ENCODE assay signal across 16 cellular contexts in the genomic region with DNA sequence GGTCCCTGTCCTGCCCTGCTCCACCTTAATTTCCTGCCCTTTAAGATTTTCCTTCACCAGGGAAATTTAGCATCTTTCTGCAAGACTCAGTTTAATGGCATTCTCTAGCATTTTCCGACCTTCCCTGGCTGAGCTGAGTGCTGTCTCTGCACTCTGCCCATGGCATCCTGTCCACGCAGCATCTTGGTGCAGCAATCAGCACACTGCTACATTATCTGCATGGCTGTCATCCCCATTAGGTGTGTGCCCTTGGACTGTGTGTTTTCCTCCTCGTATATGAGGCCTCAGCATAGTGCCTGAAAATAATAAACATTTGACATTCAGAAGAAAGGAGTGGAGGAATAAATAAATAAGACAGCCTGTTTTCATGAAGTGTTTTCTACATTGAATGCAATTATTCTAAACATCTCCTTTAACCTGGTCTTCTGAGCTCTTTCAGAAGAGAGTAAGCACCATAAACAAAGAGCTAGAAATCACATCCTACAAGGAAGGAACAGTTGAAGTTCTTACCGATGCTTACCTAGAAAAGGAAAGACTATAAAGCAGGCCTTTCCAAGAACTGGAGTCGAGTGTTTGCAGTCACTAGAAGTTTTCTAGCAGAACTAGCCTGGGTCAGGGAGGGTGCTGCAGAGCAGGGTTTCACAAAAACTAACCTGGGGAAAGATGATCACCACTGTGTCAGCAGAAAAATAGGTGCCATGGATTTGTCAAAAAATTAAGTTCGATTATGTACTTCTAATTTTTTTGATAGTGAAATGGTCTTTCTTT.
DNase-seq lines count a peak whose midpoint lies in the region; ATAC-seq and TF ChIP-seq lines count a peak whose summit lies in the region.
"Had no signal": no experiment of that assay in that cellular context is flagged by ENCODE, and none has a peak within 500 bp of the region (broad histone marks: within the 10 kb centered on the region; RNA-seq: fewer than 3 reads in every experiment).

No MANE protein-coding gene starts in this region.

- peak overlapping the region; percentile 2 to 56 (median 54); a peak in 2 of 7 replicates for H3K27ac Mint-ChIP-seq in H9
- H3K27ac Mint-ChIP-seq in natural killer cell treated with Interleukin-12 subunit alpha and Interleukin-12 subunit beta and Interleukin-15 and Interleukin-18, amount 100 ng/mL, for 72 hours = peak overlapping the region; percentile 64 to 89
- H3K27ac Mint-ChIP-seq: activated B cell treated with CpG ODN at 0.5 μM for 24 hours had no signal

- H3K4me3 ChIP-seq in SK-N-MC = no peak overlapping the region
- no peak overlapping the region for H3K4me3 ChIP-seq in cardiac muscle cell
- no peak overlapping the region for H3K4me3 ChIP-seq in esophagus muscularis mucosa
- H3K4me3 ChIP-seq in dorsolateral prefrontal cortex = no peak overlapping the region
- H3K4me3 ChIP-seq: MG63, psoas muscle, thyroid gland had no signal

- no peak overlapping the region for H4K91ac ChIP-seq in H9 (ENCODE audit: insufficient read length, low read depth, low read length)

- H3K79me2 ChIP-seq in H9 (ENCODE audit: insufficient read depth, low read length) = no peaks in the 10 kb centered on the region; the same call in 1 of the 2 replicates

- H4K8ac ChIP-seq in H9 (replicated peaks; ENCODE audit: insufficient read length, low read depth, low read length) = no peak overlapping the region

- no peak for TF ChIP-seq EP300 in esophagus muscularis mucosa (IDR thresholded peaks at IDR 0.05)

- H2AFZ ChIP-seq in H9 (ENCODE audit: low read length) = no peak overlapping the region

- H3K27ac ChIP-seq in H9 (ENCODE audit: insufficient read length, low read depth, low read length) = no peak overlapping the region
- H3K27ac ChIP-seq in SK-N-MC = peak overlapping the region; percentile 53; the same call in 1 of the 2 replicates
- peak overlapping the region; percentile 88 for H3K27ac ChIP-seq in cardiac muscle cell
- no peak overlapping the region for H3K27ac ChIP-seq in esophagus muscularis mucosa (replicated peaks in 1 of 4)
- H3K27ac ChIP-seq in dorsolateral prefrontal cortex = no peak overlapping the region
- H3K27ac ChIP-seq: brain microvascular endothelial cell, C4-2B, psoas muscle, thyroid gland had no signal

- H3K36me3 ChIP-seq in SK-N-MC (ENCODE audit: insufficient read depth, low read length) (no peaks in the 10 kb centered on the region), cardiac muscle cell (no peaks in the 10 kb centered on the region), esophagus muscularis mucosa (no peaks in the 10 kb centered on the region)
- H3K36me3 ChIP-seq: brain microvascular endothelial cell, thyroid gland had no signal

- no peak overlapping the region for H2BK20ac ChIP-seq in H9 (ENCODE audit: low read depth, low read length, poor library complexity, severe bottlenecking)

- H3K9ac ChIP-seq in H9 (ENCODE audit: extremely low read depth, insufficient read length, low read length) (no peak overlapping the region), SK-N-MC (ENCODE audit: insufficient read length) (no peak overlapping the region)

- no peaks in the 10 kb centered on the region for H3K9me3 Mint-ChIP-seq in H9
- no peaks in the 10 kb centered on the region for H3K9me3 Mint-ChIP-seq in natural killer cell treated with Interleukin-12 subunit alpha and Interleukin-12 subunit beta and Interleukin-15 and Interleukin-18, amount 100 ng/mL, for 72 hours
- H3K9me3 Mint-ChIP-seq: activated B cell treated with CpG ODN at 0.5 μM for 24 hours, endodermal cell had no signal

- H3K4me1 ChIP-seq in H9 (ENCODE audit: insufficient read depth, low read length) (peaks cover 2% of the 10 kb centered on the region; the same call in 1 of the 2 replicates), cardiac muscle cell (ENCODE audit: low read depth) (peaks cover 70% of the 10 kb centered on the region), esophagus muscularis mucosa (peaks cover 84 to 99% (median 93%) of the 10 kb centered on the region in 4 donors)

- no peak overlapping the region for H3K4ac ChIP-seq in H9 (ENCODE audit: low read depth, low read length)

- H3K9me3 ChIP-seq in H9 (ENCODE audit: control insufficient read depth, low read depth, low read length) (no peaks in the 10 kb centered on the region), SK-N-MC (ENCODE audit: low read depth, low read length) (no peaks in the 10 kb centered on the region; the same call in 1 of the 2 replicates), cardiac muscle cell (ENCODE audit: low read depth) (no peaks in the 10 kb centered on the region), esophagus muscularis mucosa (no peaks in the 10 kb centered on the region)
- H3K9me3 ChIP-seq: MG63, psoas muscle, thyroid gland had no signal

- no peak overlapping the region for H3T11ph ChIP-seq in H9 (ENCODE audit: low read length)

- intact Hi-C loops in esophagus muscularis mucosa (cut with DNase I) (no loop called here), dorsolateral prefrontal cortex (cut with DNase I) (no loop called here)

- no peak overlapping the region for H2BK15ac ChIP-seq in H9 (ENCODE audit: low read depth, low read length)

- no peak overlapping the region for H4K5ac ChIP-seq in H9 (ENCODE audit: insufficient read length, low read depth, low read length)

- no CpG with 5 or more reads among the region's 6 CpGs for WGBS in H9 (ENCODE audit: extremely low coverage, insufficient read length, low lambda C conversion rate)
- WGBS in esophagus muscularis mucosa = 63% methylated on average over 6 of the region's 6 CpGs

- no peak for TF ChIP-seq POLR2A in esophagus muscularis mucosa (IDR thresholded peaks at IDR 0.05; ENCODE audit: low read depth)

- no peaks in the 10 kb centered on the region for H4K20me1 ChIP-seq in H9 (ENCODE audit: control insufficient read depth, insufficient read depth, insufficient read length)

- no peak overlapping the region for H3K56ac ChIP-seq in H9 (ENCODE audit: insufficient read length, low read depth, low read length)

- no peak overlapping the region for H3K18ac ChIP-seq in H9 (ENCODE audit: insufficient read length, low read depth, low read length)

- H2BK12ac ChIP-seq in H9 (ENCODE audit: insufficient read length, low read depth, low read length) = no peak overlapping the region

- no peaks in the 10 kb centered on the region for H3K23me2 ChIP-seq in H9 (ENCODE audit: insufficient read length, low read depth, low read length, poor library complexity, severe bottlenecking)

- no peak overlapping the region for H3K4me2 ChIP-seq in H9 (ENCODE audit: insufficient read depth, insufficient read length, low read length)

- DNase-seq in H9 (no peak), SK-N-MC (ENCODE audit: low read depth, low spot score) (no peak), cardiac muscle cell (ENCODE audit: low read depth in 1 of 2, low spot score in 1 of 2) (peak in 1 of 2 donors; percentile 78), esophagus muscularis mucosa (ENCODE audit: extremely low spot score) (no peak), dorsolateral prefrontal cortex (no peak)
- DNase-seq in natural killer cell treated with Interleukin-12 subunit alpha and Interleukin-12 subunit beta and Interleukin-15 and Interleukin-18, amount 100 ng/mL, for 72 hours (ENCODE audit: low spot score) = no peak
- DNase-seq: activated B cell treated with CpG ODN at 0.5 μM for 24 hours, MG63, NCI-H187 treated with DMSO at 0.1 percent for 48 hours, NCI-H524 treated with DMSO at 0.1 percent for 48 hours, psoas muscle, thyroid gland had no signal

- no peak overlapping the region for H3K23ac ChIP-seq in H9 (ENCODE audit: insufficient read length, low read depth, low read length)

- H3K27me3 ChIP-seq in H9 (ENCODE audit: insufficient read depth, low read length) (no peaks in the 10 kb centered on the region), cardiac muscle cell (no peaks in the 10 kb centered on the region), esophagus muscularis mucosa (no peaks in the 10 kb centered on the region), dorsolateral prefrontal cortex (no peaks in the 10 kb centered on the region)
- H3K27me3 ChIP-seq: brain microvascular endothelial cell, MG63, thyroid gland had no signal

- no peak overlapping the region for H3K4me3 Mint-ChIP-seq in H9
- peak overlapping the region; percentile 54 for H3K4me3 Mint-ChIP-seq in natural killer cell treated with Interleukin-12 subunit alpha and Interleukin-12 subunit beta and Interleukin-15 and Interleukin-18, amount 100 ng/mL, for 72 hours
- H3K4me3 Mint-ChIP-seq: activated B cell treated with CpG ODN at 0.5 μM for 24 hours, endodermal cell had no signal

- ATAC-seq in natural killer cell treated with Interleukin-12 subunit alpha and Interleukin-12 subunit beta and Interleukin-15 and Interleukin-18, amount 100 ng/mL, for 72 hours = no peak
- ATAC-seq in HG03378 (IDR thresholded peaks at IDR 0.05; ENCODE audit: unreplicated experiment) = no peak

- H3K36me3 Mint-ChIP-seq in H9 (ENCODE audit: insufficient read depth in 1 of 3, low read depth in 3 of 3) = no peaks in the 10 kb centered on the region
- no peaks in the 10 kb centered on the region for H3K36me3 Mint-ChIP-seq in natural killer cell treated with Interleukin-12 subunit alpha and Interleukin-12 subunit beta and Interleukin-15 and Interleukin-18, amount 100 ng/mL, for 72 hours

- H3K4me1 Mint-ChIP-seq in H9 = peaks cover 21 to 31% of the 10 kb centered on the region in 2 experiments
- H3K4me1 Mint-ChIP-seq in natural killer cell treated with Interleukin-12 subunit alpha and Interleukin-12 subunit beta and Interleukin-15 and Interleukin-18, amount 100 ng/mL, for 72 hours (ENCODE audit: low read depth in 2 of 2) = peaks cover 83 to 90% of the 10 kb centered on the region in 2 donors

- H3K79me1 ChIP-seq in H9 (ENCODE audit: insufficient read depth, low read depth, low read length, poor library complexity, severe bottlenecking) = no peaks in the 10 kb centered on the region

- H3K27me3 Mint-ChIP-seq in H9 (ENCODE audit: low read depth) = no peaks in the 10 kb centered on the region
- no peaks in the 10 kb centered on the region for H3K27me3 Mint-ChIP-seq in natural killer cell treated with Interleukin-12 subunit alpha and Interleukin-12 subunit beta and Interleukin-15 and Interleukin-18, amount 100 ng/mL, for 72 hours
- H3K27me3 Mint-ChIP-seq: activated B cell treated with CpG ODN at 0.5 μM for 24 hours had no signal

- no peak for TF ChIP-seq CTCF in H9 (conservative IDR thresholded peaks at IDR 0.05)
- TF ChIP-seq CTCF in cardiac muscle cell (IDR thresholded peaks at IDR 0.05; ENCODE audit: low read depth, low read length) = no peak
- TF ChIP-seq CTCF in esophagus muscularis mucosa (IDR thresholded peaks at IDR 0.05) = no peak
- TF ChIP-seq CTCF in dorsolateral prefrontal cortex (IDR thresholded peaks at IDR 0.05 in 54 of 56, conservative IDR thresholded peaks at IDR 0.05 in 2 of 56; ENCODE audit: low read depth in 1 of 56, partially characterized antibody in 56 of 56) = no peak

- no peak overlapping the region for H2AK5ac ChIP-seq in H9 (ENCODE audit: insufficient read length, low read length)

- no peak overlapping the region for H2BK120ac ChIP-seq in H9 (ENCODE audit: low read depth, low read length, poor library complexity, severe bottlenecking)

- H3K14ac ChIP-seq in H9 (ENCODE audit: insufficient read depth, low read length) = no peak overlapping the region

- no peak overlapping the region for H2BK5ac ChIP-seq in H9 (ENCODE audit: insufficient read length, low read length)

Comparison
In these comparisons a context has a peak if more than half of its experiments do, and no peak if none do; other contexts are left out.
1. H3K27ac ChIP-seq: peak in SK-N-MC (single experiment) and cardiac muscle cell (single experiment); none in H9 (single experiment), esophagus muscularis mucosa (0 of 4) and dorsolateral prefrontal cortex (0 of 59).